ENCODE assay signal across 18 cellular contexts in genomic region chr18:69674921-69675405, GRCh38.
"Had no signal": no experiment of that assay in that cellular context is flagged by ENCODE, and none has a peak within 500 bp of the region (broad histone marks: within the 10 kb centered on the region; RNA-seq: fewer than 3 reads in every experiment).

No MANE protein-coding gene starts in this region.

- H3K9me3 ChIP-seq: gastrocnemius medialis, thoracic aorta, upper lobe of right lung had no signal

- H3K36me3 ChIP-seq: brain microvascular endothelial cell, gastrocnemius medialis, thoracic aorta, upper lobe of right lung, WERI-Rb-1 had no signal

- H3K36me3 Mint-ChIP-seq: activated CD4-positive, alpha-beta memory T cell treated with anti-CD3 and anti-CD28 coated beads for 36 hours; activated naive CD8-positive, alpha-beta T cell treated with anti-CD3 and anti-CD28 coated beads, Interleukin-2, amount 10 ng/mL, durations not matched to agents 7 days and 5 days; natural killer cell; stimulated activated naive B cell treated with anti-CD40 and anti-IgM and Interleukin-4, amounts not matched to agents 10 μg/mL and 1 μg/mL and 100 μg/mL, for 72 hours had no signal

- DNase-seq: activated CD4-positive, alpha-beta memory T cell treated with anti-CD3 and anti-CD28 coated beads for 36 hours; activated CD4-positive, alpha-beta T cell treated with anti-CD3 and anti-CD28 coated beads for 36 hours; activated naive CD8-positive, alpha-beta T cell treated with anti-CD3 and anti-CD28 coated beads, Interleukin-2, amount 10 ng/mL, durations not matched to agents 7 days and 5 days; amygdala; brain microvascular endothelial cell; cortex of kidney; effector CD4-positive, alpha-beta T cell; gastrocnemius medialis; head of caudate nucleus; natural killer cell; nucleus accumbens; stimulated activated naive B cell treated with anti-CD40 and anti-IgM and Interleukin-4, amounts not matched to agents 10 μg/mL and 1 μg/mL and 100 μg/mL, for 72 hours; upper lobe of right lung; WERI-Rb-1 had no signal

- H3K4me1 Mint-ChIP-seq: activated CD4-positive, alpha-beta T cell treated with anti-CD3 and anti-CD28 coated beads for 36 hours; activated naive CD8-positive, alpha-beta T cell treated with anti-CD3 and anti-CD28 coated beads, Interleukin-2, amount 10 ng/mL, durations not matched to agents 7 days and 5 days; central memory CD8-positive, alpha-beta T cell; natural killer cell; stimulated activated naive B cell treated with anti-CD40 and anti-IgM and Interleukin-4, amounts not matched to agents 10 μg/mL and 1 μg/mL and 100 μg/mL, for 72 hours had no signal

- H3K4me3 ChIP-seq: gastrocnemius medialis, lung, thoracic aorta, upper lobe of right lung had no signal

- H3K9me3 Mint-ChIP-seq: activated CD4-positive, alpha-beta memory T cell treated with anti-CD3 and anti-CD28 coated beads for 36 hours; activated naive CD8-positive, alpha-beta T cell treated with anti-CD3 and anti-CD28 coated beads, Interleukin-2, amount 10 ng/mL, durations not matched to agents 7 days and 5 days; central memory CD8-positive, alpha-beta T cell; natural killer cell; stimulated activated naive B cell treated with anti-CD40 and anti-IgM and Interleukin-4, amounts not matched to agents 10 μg/mL and 1 μg/mL and 100 μg/mL, for 72 hours had no signal

- H3K4me3 Mint-ChIP-seq: activated CD4-positive, alpha-beta memory T cell treated with anti-CD3 and anti-CD28 coated beads for 36 hours; activated CD4-positive, alpha-beta T cell treated with anti-CD3 and anti-CD28 coated beads for 36 hours; activated naive CD8-positive, alpha-beta T cell treated with anti-CD3 and anti-CD28 coated beads, Interleukin-2, amount 10 ng/mL, durations not matched to agents 7 days and 5 days; central memory CD8-positive, alpha-beta T cell; natural killer cell; stimulated activated naive B cell treated with anti-CD40 and anti-IgM and Interleukin-4, amounts not matched to agents 10 μg/mL and 1 μg/mL and 100 μg/mL, for 72 hours had no signal

- H3K27me3 Mint-ChIP-seq: activated CD4-positive, alpha-beta memory T cell treated with anti-CD3 and anti-CD28 coated beads for 36 hours; stimulated activated naive B cell treated with anti-CD40 and anti-IgM and Interleukin-4, amounts not matched to agents 10 μg/mL and 1 μg/mL and 100 μg/mL, for 72 hours had no signal

- ATAC-seq: activated CD4-positive, alpha-beta T cell treated with anti-CD3 and anti-CD28 coated beads for 36 hours; gastrocnemius medialis; left lobe of liver; natural killer cell; upper lobe of right lung had no signal

- H3K4me1 ChIP-seq: gastrocnemius medialis, upper lobe of right lung had no signal

- H3K27ac Mint-ChIP-seq: activated CD4-positive, alpha-beta memory T cell treated with anti-CD3 and anti-CD28 coated beads for 36 hours; activated CD4-positive, alpha-beta T cell treated with anti-CD3 and anti-CD28 coated beads for 36 hours; activated naive CD8-positive, alpha-beta T cell treated with anti-CD3 and anti-CD28 coated beads, Interleukin-2, amount 10 ng/mL, durations not matched to agents 7 days and 5 days; natural killer cell; stimulated activated naive B cell treated with anti-CD40 and anti-IgM and Interleukin-4, amounts not matched to agents 10 μg/mL and 1 μg/mL and 100 μg/mL, for 72 hours had no signal

- H3K27me3 ChIP-seq: brain microvascular endothelial cell, gastrocnemius medialis, upper lobe of right lung had no signal
